Comparison of ENCODE assay signal across 12 cellular contexts in the genomic region with DNA sequence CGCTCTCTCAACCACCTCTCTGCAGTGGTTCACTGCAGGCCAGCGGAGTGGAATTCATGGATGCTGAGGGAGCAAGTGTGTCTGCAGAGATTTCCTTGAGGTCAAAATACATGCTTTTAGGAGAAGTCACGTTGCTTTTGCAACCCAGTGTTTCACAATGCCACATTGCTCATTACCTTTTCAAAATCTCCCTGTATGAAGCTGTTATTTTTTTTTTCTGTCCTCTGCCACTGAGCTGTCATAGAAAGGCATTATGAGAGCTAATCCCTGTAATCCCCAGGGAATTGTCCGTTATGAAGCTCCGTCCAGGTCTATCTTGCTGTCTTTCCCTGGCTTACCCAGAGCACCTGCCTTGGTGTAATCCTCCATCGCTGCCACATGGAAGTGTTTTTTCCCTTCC.
A peak's percentile ranks its signal among the peaks of the same experiment; 100 is the strongest.
DNase-seq lines count a peak whose midpoint lies in the region; ATAC-seq and TF ChIP-seq lines count a peak whose summit lies in the region.
"Had no signal": no experiment of that assay in that cellular context is flagged by ENCODE, and none has a peak within 500 bp of the region (broad histone marks: within the 10 kb centered on the region; RNA-seq: fewer than 3 reads in every experiment).

No MANE protein-coding gene starts in this region.

- H3K4me1 Mint-ChIP-seq in chondrocyte (ENCODE audit: low read depth): peaks cover 49% of the 10 kb centered on the region
- H3K4me1 Mint-ChIP-seq: activated CD4-positive, alpha-beta T cell treated with anti-CD3 and anti-CD28 coated beads, Interleukin-2, amount 10 ng/mL, durations not matched to agents 24 days and 14 days had no signal

- TF ChIP-seq CTCF in NB4 (IDR thresholded peaks at IDR 0.05; ENCODE audit: low read depth, low read length) (no peak), chondrocyte (IDR thresholded peaks at IDR 0.05) (no peak), omental fat pad (IDR thresholded peaks at IDR 0.05) (no peak)

- TF ChIP-seq POLR2A in NB4 (IDR thresholded peaks at IDR 0.05; ENCODE audit: extremely low read depth, insufficient read length): no peak

- H3K4me3 ChIP-seq in NB4 (ENCODE audit: low read depth, low read length): no peak overlapping the region

- peak; percentile 68 for DNase-seq in D341Med (ENCODE audit: low spot score)
- DNase-seq in NB4 (ENCODE audit: low read depth): peak; percentile 12
- DNase-seq in chondrocyte (ENCODE audit: low spot score): no peak
- no peak for DNase-seq in omental fat pad (ENCODE audit: low spot score)
- DNase-seq in activated CD4-positive, CD25-positive, alpha-beta regulatory T cell (lab: John Stamatoyannopoulos, UW): no peak
- DNase-seq in activated effector memory CD4-positive, alpha-beta T cell treated with Interleukin-2 at 50 U/mL for 16 hours: no peak
- DNase-seq: activated CD4-positive, alpha-beta T cell treated with anti-CD3 and anti-CD28 coated beads, Interleukin-2, amount 10 ng/mL, durations not matched to agents 24 days and 14 days; activated gamma-delta T cell treated with Interleukin-2 at 50 U/mL for 16 hours; naive B cell; stimulated activated naive CD8-positive, alpha-beta T cell treated with anti-CD3 and anti-CD28 coated beads, Interleukin-15, Interleukin-2, amounts not matched to agents 100 U/mL and 50 U/mL, for 24 hours had no signal

- peak; percentile 55 for ATAC-seq in omental fat pad (ENCODE audit: low FRiP score)
- ATAC-seq in HG03460 (IDR thresholded peaks at IDR 0.05; ENCODE audit: unreplicated experiment): no peak
- no peak for ATAC-seq in GM21619 (IDR thresholded peaks at IDR 0.05; ENCODE audit: unreplicated experiment)
- ATAC-seq: stimulated activated naive CD8-positive, alpha-beta T cell treated with anti-CD3 and anti-CD28 coated beads, Interleukin-15, Interleukin-2, amounts not matched to agents 100 U/mL and 50 U/mL, for 24 hours had no signal

- no peaks in the 10 kb centered on the region for H3K27me3 Mint-ChIP-seq in chondrocyte (ENCODE audit: low read depth)

- H3K9me3 Mint-ChIP-seq in chondrocyte (ENCODE audit: low read depth): peaks cover 6% of the 10 kb centered on the region
- H3K9me3 Mint-ChIP-seq: activated CD4-positive, alpha-beta T cell treated with anti-CD3 and anti-CD28 coated beads, Interleukin-2, amount 10 ng/mL, durations not matched to agents 24 days and 14 days had no signal

- peaks cover 2% of the 10 kb centered on the region for H3K36me3 Mint-ChIP-seq in chondrocyte (ENCODE audit: low read depth)
- H3K36me3 Mint-ChIP-seq: naive B cell had no signal

- no peak overlapping the region for H3K4me3 Mint-ChIP-seq in chondrocyte (ENCODE audit: unreplicated experiment)
- H3K4me3 Mint-ChIP-seq: activated CD4-positive, alpha-beta T cell treated with anti-CD3 and anti-CD28 coated beads, Interleukin-2, amount 10 ng/mL, durations not matched to agents 24 days and 14 days; naive B cell had no signal

- peak overlapping the region; percentile 99 for H3K27ac Mint-ChIP-seq in chondrocyte (ENCODE audit: unreplicated experiment)
- H3K27ac Mint-ChIP-seq: activated CD4-positive, alpha-beta T cell treated with anti-CD3 and anti-CD28 coated beads, Interleukin-2, amount 10 ng/mL, durations not matched to agents 24 days and 14 days; naive B cell had no signal

Comparison
In these comparisons a context has a peak if more than half of its experiments do, and no peak if none do; other contexts are left out.
1. DNase-seq: peak in D341Med (single experiment) and NB4 (single experiment); none in chondrocyte (single experiment), omental fat pad (single experiment), activated CD4-positive, CD25-positive, alpha-beta regulatory T cell (0 of 4) and activated effector memory CD4-positive, alpha-beta T cell treated with Interleukin-2 at 50 U/mL for 16 hours (single experiment).